In genomic region chr16:24189941-24190340, GRCh38 we compare ENCODE assay signal across 27 cellular contexts.
DNase-seq lines count a peak whose midpoint lies in the region; ATAC-seq and TF ChIP-seq lines count a peak whose summit lies in the region.
"Had no signal": no experiment of that assay in that cellular context is flagged by ENCODE, and none has a peak within 500 bp of the region (broad histone marks: within the 10 kb centered on the region; RNA-seq: fewer than 3 reads in every experiment).

No MANE protein-coding gene starts in this region.

- ATAC-seq in HG02870 (IDR thresholded peaks at IDR 0.05; ENCODE audit: unreplicated experiment), result peak; percentile 57
- peak; percentile 74 for ATAC-seq in activated CD8-positive, alpha-beta T cell treated with anti-CD3 and anti-CD28 coated beads for 36 hours
- ATAC-seq in GM21367 (IDR thresholded peaks at IDR 0.05; ENCODE audit: unreplicated experiment), result no peak
- ATAC-seq: GM23338; heart right ventricle; lower lobe of right lung; naive thymus-derived CD8-positive, alpha-beta T cell had no signal

- H3K27ac Mint-ChIP-seq in activated naive CD4-positive, alpha-beta T cell treated with anti-CD3 and anti-CD28 coated beads, Interleukin-2, amount 50 U/mL, for 24 hours, result peak overlapping the region; percentile 69
- H3K27ac Mint-ChIP-seq in activated CD8-positive, alpha-beta T cell treated with anti-CD3 and anti-CD28 coated beads for 36 hours, result peak overlapping the region; percentile 81
- peak overlapping the region in 5 of 6 donors; percentile 21 to 81 (median 46) for H3K27ac Mint-ChIP-seq in immature natural killer cell
- H3K27ac Mint-ChIP-seq: activated naive CD8-positive, alpha-beta T cell treated with anti-CD3 and anti-CD28 coated beads, Interleukin-2, amount 10 ng/mL, durations not matched to agents 7 days and 5 days; dendritic cell treated with granulocyte-macrophage colony-stimulating factor and Interleukin-4, amounts not matched to agents 40 ng/mL and 50 ng/mL, for 4 days; GM23338 had no signal

- H3K27me3 ChIP-seq in ovary, result no peaks in the 10 kb centered on the region
- H3K27me3 ChIP-seq: BLaER1 treated with 17β-estradiol and CSF1 and Interleukin-3, amounts not matched to agents 10 nM and 100 nM; esophagus squamous epithelium; heart right ventricle; suprapubic skin had no signal

- no peak overlapping the region for H3K4me3 ChIP-seq in ovary
- H3K4me3 ChIP-seq: BLaER1 treated with 17β-estradiol and CSF1 and Interleukin-3, amounts not matched to agents 10 nM and 100 nM; esophagus squamous epithelium; GM23338; heart right ventricle; lower lobe of right lung; skin epidermis; suprapubic skin had no signal

- peaks cover 4% of the 10 kb centered on the region for H3K4me1 Mint-ChIP-seq in activated naive CD4-positive, alpha-beta T cell treated with anti-CD3 and anti-CD28 coated beads, Interleukin-2, amount 50 U/mL, for 24 hours
- peaks cover 36% of the 10 kb centered on the region for H3K4me1 Mint-ChIP-seq in activated CD8-positive, alpha-beta T cell treated with anti-CD3 and anti-CD28 coated beads for 36 hours (ENCODE audit: low read depth)
- peaks cover 18 to 31% of the 10 kb centered on the region in 2 donors for H3K4me1 Mint-ChIP-seq in immature natural killer cell

- no peaks in the 10 kb centered on the region for H3K36me3 ChIP-seq in ovary
- H3K36me3 ChIP-seq: esophagus squamous epithelium, suprapubic skin had no signal

- H3K27me3 Mint-ChIP-seq in activated naive CD4-positive, alpha-beta T cell treated with anti-CD3 and anti-CD28 coated beads, Interleukin-2, amount 50 U/mL, for 24 hours, result no peaks in the 10 kb centered on the region
- no peaks in the 10 kb centered on the region for H3K27me3 Mint-ChIP-seq in activated CD8-positive, alpha-beta T cell treated with anti-CD3 and anti-CD28 coated beads for 36 hours
- peaks cover 0 to 2% (median 2%) of the 10 kb centered on the region in 3 donors for H3K27me3 Mint-ChIP-seq in immature natural killer cell (ENCODE audit: low read depth in 3 of 3)
- H3K27me3 Mint-ChIP-seq: activated naive CD8-positive, alpha-beta T cell treated with anti-CD3 and anti-CD28 coated beads, Interleukin-2, amount 10 ng/mL, durations not matched to agents 7 days and 5 days; dendritic cell treated with granulocyte-macrophage colony-stimulating factor and Interleukin-4, amounts not matched to agents 40 ng/mL and 50 ng/mL, for 4 days; naive thymus-derived CD8-positive, alpha-beta T cell had no signal

- WGBS in ovary, 3 donors, result 81 to 89% (median 82%) methylated on average over 3 of the region's 3 CpGs

- POLR2A ChIA-PET in activated CD8-positive, alpha-beta T cell treated with anti-CD3 and anti-CD28 coated beads for 36 hours (lab: Charles Lee), result interaction anchor here (2.2 kb wide), 1 partner anchor 37 kb away, joined by 8 read pairs; no protein-coding TSS in a partner anchor

- CTCF ChIA-PET in activated CD8-positive, alpha-beta T cell treated with anti-CD3 and anti-CD28 coated beads for 36 hours (lab: Charles Lee), result interaction anchor here (1.6 to 2.0 kb wide), 2 partner anchors 17 to 119 kb away, joined by 4 to 5 read pairs; no protein-coding TSS in a partner anchor

- no peaks in the 10 kb centered on the region for H3K9me3 Mint-ChIP-seq in activated naive CD4-positive, alpha-beta T cell treated with anti-CD3 and anti-CD28 coated beads, Interleukin-2, amount 50 U/mL, for 24 hours
- no peaks in the 10 kb centered on the region for H3K9me3 Mint-ChIP-seq in activated CD8-positive, alpha-beta T cell treated with anti-CD3 and anti-CD28 coated beads for 36 hours
- no peaks in the 10 kb centered on the region for H3K9me3 Mint-ChIP-seq in immature natural killer cell
- H3K9me3 Mint-ChIP-seq: activated naive CD8-positive, alpha-beta T cell treated with anti-CD3 and anti-CD28 coated beads, Interleukin-2, amount 10 ng/mL, durations not matched to agents 7 days and 5 days; dendritic cell treated with granulocyte-macrophage colony-stimulating factor and Interleukin-4, amounts not matched to agents 40 ng/mL and 50 ng/mL, for 4 days; GM23338; naive thymus-derived CD8-positive, alpha-beta T cell had no signal

- no peak for DNase-seq in activated naive CD4-positive, alpha-beta T cell treated with Interleukin-2 at 50 U/mL for 16 hours
- DNase-seq in activated CD8-positive, alpha-beta T cell treated with anti-CD3 and anti-CD28 coated beads for 36 hours, result peak; percentile 18
- DNase-seq in immature natural killer cell (no peak), SIG-M5 treated with dmso at 0.1 percent for 504 hours (lab: John Stamatoyannopoulos, UW; ENCODE audit: unreplicated experiment) (no peak), ovary (no peak)
- DNase-seq: activated CD4-positive, alpha-beta T cell treated with anti-CD3 and anti-CD28 coated beads for 48 hours; activated CD8-positive, alpha-beta memory T cell treated with anti-CD3 and anti-CD28 coated beads, Interleukin-2, amount 50 U/mL, for 48 hours; activated naive CD8-positive, alpha-beta T cell treated with anti-CD3 and anti-CD28 coated beads, Interleukin-2, amount 10 ng/mL, durations not matched to agents 7 days and 5 days; esophagus squamous epithelium; foreskin melanocyte; heart right ventricle; Kasumi-1; lower lobe of right lung; MV-4-11; naive thymus-derived CD8-positive, alpha-beta T cell; NCI-H146; NCI-H446; NCI-H82 had no signal

- TF ChIP-seq EP300 in ovary (IDR thresholded peaks at IDR 0.05), result no peak

- H3K9me3 ChIP-seq in ovary, result no peaks in the 10 kb centered on the region
- H3K9me3 ChIP-seq: BLaER1 treated with 17β-estradiol and CSF1 and Interleukin-3, amounts not matched to agents 10 nM and 100 nM; esophagus squamous epithelium; heart right ventricle; lower lobe of right lung; suprapubic skin had no signal

- no peaks in the 10 kb centered on the region for H3K4me1 ChIP-seq in ovary (ENCODE audit: insufficient read depth)
- H3K4me1 ChIP-seq: BLaER1 treated with 17β-estradiol and CSF1 and Interleukin-3, amounts not matched to agents 10 nM and 100 nM; esophagus squamous epithelium; heart right ventricle; lower lobe of right lung; suprapubic skin had no signal

- intact Hi-C loops in activated CD8-positive, alpha-beta T cell treated with anti-CD3 and anti-CD28 coated beads for 36 hours (cut with micrococcal nuclease), result no loop called here
- intact Hi-C loops in ovary (cut with DNase I), result no loop called here

- H3K4me3 Mint-ChIP-seq in activated naive CD4-positive, alpha-beta T cell treated with anti-CD3 and anti-CD28 coated beads, Interleukin-2, amount 50 U/mL, for 24 hours, result no peak overlapping the region
- no peak overlapping the region for H3K4me3 Mint-ChIP-seq in activated CD8-positive, alpha-beta T cell treated with anti-CD3 and anti-CD28 coated beads for 36 hours
- peak overlapping the region in 2 of 5 donors; percentile 4 to 48 for H3K4me3 Mint-ChIP-seq in immature natural killer cell
- H3K4me3 Mint-ChIP-seq: activated naive CD8-positive, alpha-beta T cell treated with anti-CD3 and anti-CD28 coated beads, Interleukin-2, amount 10 ng/mL, durations not matched to agents 7 days and 5 days; dendritic cell treated with granulocyte-macrophage colony-stimulating factor and Interleukin-4, amounts not matched to agents 40 ng/mL and 50 ng/mL, for 4 days; GM23338; naive thymus-derived CD8-positive, alpha-beta T cell had no signal

- no peak for TF ChIP-seq CTCF in activated CD8-positive, alpha-beta T cell treated with anti-CD3 and anti-CD28 coated beads for 36 hours (IDR thresholded peaks at IDR 0.05)
- TF ChIP-seq CTCF in ovary (IDR thresholded peaks at IDR 0.05), result no peak

- H3K27ac ChIP-seq in ovary, result no peak overlapping the region
- H3K27ac ChIP-seq: BLaER1 treated with 17β-estradiol and CSF1 and Interleukin-3, amounts not matched to agents 10 nM and 100 nM; esophagus squamous epithelium; heart right ventricle; HL-60; lower lobe of right lung; suprapubic skin had no signal

- peaks cover 22% of the 10 kb centered on the region for H3K36me3 Mint-ChIP-seq in activated naive CD4-positive, alpha-beta T cell treated with anti-CD3 and anti-CD28 coated beads, Interleukin-2, amount 50 U/mL, for 24 hours
- peaks cover 33% of the 10 kb centered on the region for H3K36me3 Mint-ChIP-seq in activated CD8-positive, alpha-beta T cell treated with anti-CD3 and anti-CD28 coated beads for 36 hours (ENCODE audit: low read depth)
- peaks cover 31 to 52% (median 35%) of the 10 kb centered on the region in 3 donors for H3K36me3 Mint-ChIP-seq in immature natural killer cell

- TF ChIP-seq POLR2A in ovary (IDR thresholded peaks at IDR 0.05), result no peak
